1 cellular context compared by ENCODE assay signal in genomic region chr19:55079400-55080038, GRCh38.
TF ChIP-seq lines count a peak whose summit lies in the region.

No MANE protein-coding gene starts in this region.

TF ChIP-seq in A549, 52 proteins besides CTCF, POLR2A, EP300 and RAD21:
- TF ChIP-seq CBX8 (IDR thresholded peaks at IDR 0.05): no peak
- TF ChIP-seq ZFP36 (IDR thresholded peaks at IDR 0.05; ENCODE audit: borderline replicate concordance, partially characterized antibody): peak; percentile 97
TF ChIP-seq in A549: peak in this region for 1.
